Comparison of ENCODE assay signal across 12 cellular contexts in the genomic region with DNA sequence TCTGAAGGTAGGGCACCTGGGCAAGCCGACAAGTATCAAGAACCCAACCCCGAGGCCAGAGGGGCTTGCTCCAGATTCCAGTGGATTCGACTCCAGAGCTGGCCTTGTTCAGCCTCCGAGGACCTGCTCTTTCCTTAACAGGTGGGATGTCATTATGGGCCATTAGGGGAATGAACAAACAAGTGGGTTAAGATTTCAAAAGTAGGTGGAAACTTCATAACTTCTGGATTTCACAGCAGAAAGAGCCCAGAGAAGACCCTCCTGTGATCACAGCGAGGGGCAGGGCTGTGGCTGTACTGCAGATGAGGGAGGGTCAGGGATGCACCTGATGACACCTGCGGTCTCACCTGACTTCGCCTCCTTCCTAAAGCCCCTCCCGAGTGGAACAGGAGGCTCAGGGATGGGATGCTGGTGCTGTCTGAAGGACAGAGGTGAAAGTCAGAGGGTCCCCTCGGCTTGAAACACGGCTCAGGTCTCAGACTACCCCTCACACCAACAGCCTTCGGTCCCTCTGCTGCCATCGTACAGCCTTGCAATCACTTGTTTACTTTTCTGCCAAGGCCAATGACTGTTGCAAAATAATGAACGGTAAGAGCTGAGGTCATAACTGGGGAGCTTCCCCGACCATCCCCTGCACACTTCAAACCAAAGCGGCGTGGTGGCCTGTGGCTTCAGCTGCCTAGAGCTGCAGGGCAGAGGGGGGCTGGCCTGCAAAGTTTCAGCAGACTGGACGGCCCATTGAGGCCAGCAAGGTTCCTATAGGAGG. TPM values are rescaled to one million over a fixed set of nuclear protein-coding genes. Genes with fewer than 3 reads are reported as not detected.
DNase-seq lines count a peak whose midpoint lies in the region; ATAC-seq, FAIRE-seq and TF ChIP-seq lines count a peak whose summit lies in the region.
"Had no signal": no experiment of that assay in that cellular context is flagged by ENCODE, and none has a peak within 500 bp of the region (broad histone marks: within the 10 kb centered on the region; RNA-seq: fewer than 3 reads in every experiment).

No MANE protein-coding gene starts in this region.

- H3K27ac Mint-ChIP-seq in T-helper 17 cell = peak overlapping the region; percentile 37
- H3K27ac Mint-ChIP-seq in T-helper 2 cell treated with Interferon-gamma antibody and Interleukin-4, amounts not matched to agents 5 μg/mL and 100 μg/mL, for 36 hours = no peak overlapping the region

- no peak for FAIRE-seq in frontal cortex (lab: Jason Lieb, UNC)
- FAIRE-seq: TTC549 had no signal

- no peaks in the 10 kb centered on the region for H3K27me3 ChIP-seq in right lobe of liver

- H3K4me3 Mint-ChIP-seq in T-helper 17 cell = peak overlapping the region; percentile 19
- no peak overlapping the region for H3K4me3 Mint-ChIP-seq in T-helper 2 cell treated with Interferon-gamma antibody and Interleukin-4, amounts not matched to agents 5 μg/mL and 100 μg/mL, for 36 hours

- no peak for TF ChIP-seq POLR2A in right lobe of liver (IDR thresholded peaks at IDR 0.05)

- H3K4me1 Mint-ChIP-seq in T-helper 17 cell = peaks cover 14% of the 10 kb centered on the region
- H3K4me1 Mint-ChIP-seq in T-helper 2 cell treated with Interferon-gamma antibody and Interleukin-4, amounts not matched to agents 5 μg/mL and 100 μg/mL, for 36 hours (ENCODE audit: low read depth) = no peaks in the 10 kb centered on the region

- peaks cover 0 to 55% (median 26%) of the 10 kb centered on the region in 4 donors for H3K4me1 ChIP-seq in right lobe of liver

- H3K27ac ChIP-seq in 22Rv1 (peak overlapping the region; percentile 53), right lobe of liver (peak overlapping the region in 2 of 3 donors; percentile 41 to 71)

- no peaks in the 10 kb centered on the region for H3K9me3 ChIP-seq in T-helper 17 cell (ENCODE audit: control insufficient read depth, low read length, poor library complexity, severe bottlenecking)
- H3K9me3 ChIP-seq in right lobe of liver = no peaks in the 10 kb centered on the region

- H3K4me3 ChIP-seq in right lobe of liver = peak overlapping the region in 1 of 3 donors; percentile 5

- intact Hi-C loops in right lobe of liver (cut with DNase I) = no loop called here

- no peaks in the 10 kb centered on the region for H3K9me3 Mint-ChIP-seq in T-helper 2 cell treated with Interferon-gamma antibody and Interleukin-4, amounts not matched to agents 5 μg/mL and 100 μg/mL, for 36 hours

- no peaks in the 10 kb centered on the region for H3K36me3 Mint-ChIP-seq in T-helper 17 cell (ENCODE audit: low read depth)
- peaks cover 7% of the 10 kb centered on the region for H3K36me3 Mint-ChIP-seq in T-helper 2 cell treated with Interferon-gamma antibody and Interleukin-4, amounts not matched to agents 5 μg/mL and 100 μg/mL, for 36 hours (ENCODE audit: low read depth)

- H3K27me3 Mint-ChIP-seq in T-helper 17 cell = no peaks in the 10 kb centered on the region
- no peaks in the 10 kb centered on the region for H3K27me3 Mint-ChIP-seq in T-helper 2 cell treated with Interferon-gamma antibody and Interleukin-4, amounts not matched to agents 5 μg/mL and 100 μg/mL, for 36 hours (ENCODE audit: low read depth)

- TF ChIP-seq CTCF in 22Rv1 (IDR thresholded peaks at IDR 0.05) (no peak), right lobe of liver (IDR thresholded peaks at IDR 0.05) (no peak)

- WGBS in right lobe of liver (ENCODE audit: insufficient coverage, low coverage, low lambda C conversion rate, missing lambda C conversion rate) = 39% methylated on average over 13 of the region's 17 CpGs

- DNase-seq in HuH-7 (ENCODE audit: low spot score) (peak; percentile 77), T-helper 17 cell (no peak), right lobe of liver (peak in 2 of 3 donors; percentile 62 to 73), frontal cortex (ENCODE audit: low spot score in 2 of 2) (no peak), OCI-M2 (lab: John Stamatoyannopoulos, UW; ENCODE audit: unreplicated experiment) (no peak)
- no peak for DNase-seq in activated CD4-positive, CD25-positive, alpha-beta regulatory T cell (lab: John Stamatoyannopoulos, UW)
- DNase-seq in T-helper 2 cell treated with Interferon-gamma antibody and Interleukin-4, amounts not matched to agents 5 μg/mL and 100 μg/mL, for 36 hours (ENCODE audit: low spot score) = no peak
- DNase-seq: activated effector memory CD4-positive, alpha-beta T cell treated with anti-CD3 and anti-CD28 coated beads, Interleukin-2, amount 50 U/mL, for 16 hours; cortex of kidney; glutamatergic neuron had no signal

- ATAC-seq in T-helper 17 cell = peak; percentile 7
- ATAC-seq in right lobe of liver = peak; percentile 66 to 76 (median 74)

- peaks cover 0 to 5% (median 3%) of the 10 kb centered on the region in 4 donors for H3K36me3 ChIP-seq in right lobe of liver

RNA-seq across cellular contexts. Expression of a gene that starts 5.5 kb away (rescaled TPM):
- total RNA-seq in T-helper 17 cell = 10 to 100 TPM; 32.3 to 41.4 TPM
- 10 to 100 TPM; 27.9 to 45.9 (median 32.8) TPM for total RNA-seq in right lobe of liver
- total RNA-seq in frontal cortex = 28.5 TPM

RNA-seq across cellular contexts. Expression of a gene that starts 26.0 kb away (rescaled TPM):
- total RNA-seq in T-helper 17 cell (under 1 TPM; 0.55 to 0.57 TPM), right lobe of liver (10 to 100 TPM; 13.5 to 22.9 (median 16.8) TPM), frontal cortex (1.6 TPM)

RNA-seq across cellular contexts. Expression of a gene that starts 29.8 kb away (rescaled TPM):
- total RNA-seq in T-helper 17 cell = under 1 TPM; 0.10 to 0.29 TPM
- 1 to 10 TPM in 5 of 6 experiments, under 1 TPM in 1; 0.79 to 2.6 (median 1.4) TPM for total RNA-seq in right lobe of liver
- total RNA-seq in frontal cortex = 8.6 TPM

Comparison
In these comparisons a context has a peak if more than half of its experiments do, and no peak if none do; other contexts are left out.
1. DNase-seq: peak in HuH-7 (single experiment) and right lobe of liver (2 of 3); none in T-helper 17 cell (0 of 3), frontal cortex (0 of 2), activated CD4-positive, CD25-positive, alpha-beta regulatory T cell (0 of 4), T-helper 2 cell treated with Interferon-gamma antibody and Interleukin-4, amounts not matched to agents 5 μg/mL and 100 μg/mL, for 36 hours (single experiment) and OCI-M2 (single experiment).